Comparison of ENCODE assay signal across 24 cellular contexts in the genomic region with DNA sequence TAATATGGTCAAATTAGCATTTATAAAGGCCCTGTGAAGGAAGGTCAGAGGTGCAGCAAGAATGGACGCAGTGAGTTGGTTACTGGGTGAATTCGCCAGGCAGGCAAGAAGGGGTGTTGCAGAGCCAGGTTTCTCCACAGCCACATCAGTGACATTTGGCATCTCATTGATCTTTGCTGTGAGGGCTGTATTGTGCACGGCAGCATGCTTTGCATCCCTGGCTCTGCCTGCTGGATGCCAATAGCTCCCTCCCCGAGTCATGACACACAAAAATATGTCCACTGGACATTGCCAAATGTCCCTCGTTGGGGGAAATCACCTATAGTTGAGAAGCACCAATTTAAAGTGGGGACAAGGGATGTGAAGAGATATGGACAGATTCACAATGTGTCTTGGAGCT.
"Had no signal": no experiment of that assay in that cellular context is flagged by ENCODE, and none has a peak within 500 bp of the region (broad histone marks: within the 10 kb centered on the region; RNA-seq: fewer than 3 reads in every experiment).

No MANE protein-coding gene starts in this region.

- H3K4me3 ChIP-seq: heart right ventricle, mucosa of descending colon, neural progenitor cell, ovary, smooth muscle cell, suprapubic skin, thyroid gland, upper lobe of left lung, uterus had no signal

- H3K9me3 Mint-ChIP-seq: stimulated activated effector memory CD8-positive, alpha-beta T cell treated with anti-CD3 and anti-CD28 coated beads, Interleukin-12 subunit alpha, Interleukin-12 subunit beta, amount 100 ng/mL, for 72 hours had no signal

- ATAC-seq: foreskin keratinocyte; mucosa of descending colon; naive thymus-derived CD8-positive, alpha-beta T cell; right cardiac atrium; stimulated activated effector memory CD8-positive, alpha-beta T cell treated with anti-CD3 and anti-CD28 coated beads, Interleukin-12 subunit alpha, Interleukin-12 subunit beta, amount 100 ng/mL, for 72 hours; stimulated activated naive CD8-positive, alpha-beta T cell treated with anti-CD3 and anti-CD28 coated beads, Interleukin-15, Interleukin-2, amounts not matched to agents 100 U/mL and 50 U/mL, for 24 hours had no signal

- H3K4me3 Mint-ChIP-seq: endodermal cell; naive thymus-derived CD8-positive, alpha-beta T cell; neural progenitor cell had no signal

- H3K27ac ChIP-seq: foreskin keratinocyte, heart right ventricle, neural progenitor cell, ovary, suprapubic skin, thyroid gland, upper lobe of left lung, uterus had no signal

- H3K4me1 Mint-ChIP-seq: endodermal cell, neural progenitor cell had no signal

- H3K4me1 ChIP-seq: foreskin keratinocyte, neural progenitor cell, suprapubic skin, thyroid gland, uterus had no signal

- H3K36me3 ChIP-seq: heart right ventricle, neural progenitor cell, ovary, suprapubic skin, thyroid gland, upper lobe of left lung, uterus had no signal

- H3K27ac Mint-ChIP-seq: endodermal cell; neural progenitor cell; stimulated activated effector memory CD8-positive, alpha-beta T cell treated with anti-CD3 and anti-CD28 coated beads, Interleukin-12 subunit alpha, Interleukin-12 subunit beta, amount 100 ng/mL, for 72 hours had no signal

- H3K27me3 ChIP-seq: heart right ventricle, neural progenitor cell, ovary, suprapubic skin, thyroid gland, upper lobe of left lung, uterus had no signal

- DNase-seq: central memory CD4-positive, alpha-beta T cell; dermis blood vessel endothelial cell; endodermal cell; erythroblast; foreskin keratinocyte; heart right ventricle; hypothalamus; kidney glomerular epithelial cell; mammary epithelial cell; mucosa of descending colon; naive thymus-derived CD8-positive, alpha-beta T cell; nucleus accumbens; ovary; right cardiac atrium; stimulated activated CD4-positive, alpha-beta T cell treated with anti-CD3 and anti-CD28 coated beads, Interleukin-2, amount 100 ng/mL, for 48 hours; stimulated activated CD8-positive, alpha-beta memory T cell treated with anti-CD3 and anti-CD28 coated beads, Interleukin-4, amount 100 ng/mL, for 48 hours; stimulated activated naive CD8-positive, alpha-beta T cell treated with anti-CD3 and anti-CD28 coated beads, Interleukin-15, Interleukin-2, amounts not matched to agents 100 U/mL and 50 U/mL, for 24 hours; thyroid gland; uterus had no signal

- H3K9me3 ChIP-seq: heart right ventricle, mucosa of descending colon, ovary, suprapubic skin, thyroid gland, upper lobe of left lung, uterus had no signal
